Comparison of ENCODE assay signal across 1 cellular context in genomic region chr20:1881240-1881835, GRCh38.
A peak's percentile ranks its signal among the peaks of the same experiment; 100 is the strongest.
TF ChIP-seq lines count a peak whose summit lies in the region.

No MANE protein-coding gene starts in this region.

TF ChIP-seq in HepG2, 621 proteins besides CTCF, POLR2A, EP300 and RAD21 (continued from another document and continues in another):
- TF ChIP-seq GLMP (CRISPR knock-in tag; IDR thresholded peaks at IDR 0.05; ENCODE audit: borderline replicate concordance) = no peak
- TF ChIP-seq MED8 (CRISPR knock-in tag; IDR thresholded peaks at IDR 0.05; ENCODE audit: insufficient replicate concordance) = no peak
- TF ChIP-seq ARNT2 (CRISPR knock-in tag; IDR thresholded peaks at IDR 0.05; ENCODE audit: low read depth) = no peak
- no peak for TF ChIP-seq RFX5 (IDR thresholded peaks at IDR 0.05; ENCODE audit: low read depth, low read length)
- TF ChIP-seq SALL2 (CRISPR knock-in tag; IDR thresholded peaks at IDR 0.05) = no peak
- no peak for TF ChIP-seq SP5 (CRISPR knock-in tag; IDR thresholded peaks at IDR 0.05; ENCODE audit: borderline replicate concordance, low read depth)
- TF ChIP-seq ATAD3A (CRISPR knock-in tag; IDR thresholded peaks at IDR 0.05) = no peak
- TF ChIP-seq ZMYM2 (CRISPR knock-in tag; IDR thresholded peaks at IDR 0.05) = peak; percentile 97
- no peak for TF ChIP-seq KIAA2018 (CRISPR knock-in tag; IDR thresholded peaks at IDR 0.05; ENCODE audit: borderline replicate concordance)
- no peak for TF ChIP-seq ZNF629 (CRISPR knock-in tag; conservative IDR thresholded peaks at IDR 0.05)
- TF ChIP-seq YEATS2 (CRISPR knock-in tag; IDR thresholded peaks at IDR 0.05; ENCODE audit: borderline replicate concordance) = no peak
- TF ChIP-seq ZNF282 (IDR thresholded peaks at IDR 0.05; ENCODE audit: partially characterized antibody) = no peak
- peak; percentile 95 for TF ChIP-seq NR2F2 (IDR thresholded peaks at IDR 0.05; ENCODE audit: borderline replicate concordance, low read depth)
- no peak for TF ChIP-seq CERS6 (CRISPR knock-in tag; IDR thresholded peaks at IDR 0.05)
- no peak for TF ChIP-seq RFX3 (CRISPR knock-in tag; IDR thresholded peaks at IDR 0.05)
- TF ChIP-seq HDAC2 (CRISPR knock-in tag; IDR thresholded peaks at IDR 0.05) = no peak
- no peak for TF ChIP-seq ZNF562 (CRISPR knock-in tag; IDR thresholded peaks at IDR 0.05; ENCODE audit: borderline replicate concordance)
- no peak for TF ChIP-seq E2F5 (CRISPR knock-in tag; conservative IDR thresholded peaks at IDR 0.05)
- no peak for TF ChIP-seq ZNF232 (CRISPR knock-in tag; IDR thresholded peaks at IDR 0.05; ENCODE audit: borderline replicate concordance)
- no peak for TF ChIP-seq ZNF274 (CRISPR knock-in tag; IDR thresholded peaks at IDR 0.05)
- TF ChIP-seq POLR2AphosphoS5 (IDR thresholded peaks at IDR 0.05; ENCODE audit: low read depth, low read length) = no peak
- TF ChIP-seq ZNF616 (CRISPR knock-in tag; IDR thresholded peaks at IDR 0.05; ENCODE audit: low read depth) = no peak
- TF ChIP-seq ARNTL (CRISPR knock-in tag; IDR thresholded peaks at IDR 0.05) = no peak
- TF ChIP-seq NFE2L2 (IDR thresholded peaks at IDR 0.05; ENCODE audit: low read length) = no peak
- TF ChIP-seq ZNF564 (CRISPR knock-in tag; IDR thresholded peaks at IDR 0.05) = no peak
- peak; percentile 83 for TF ChIP-seq HNF4A (CRISPR knock-in tag; IDR thresholded peaks at IDR 0.05)
- no peak for TF ChIP-seq KLF9 (CRISPR knock-in tag; IDR thresholded peaks at IDR 0.05; ENCODE audit: low read depth)
- TF ChIP-seq ZBTB26 (CRISPR knock-in tag; IDR thresholded peaks at IDR 0.05; ENCODE audit: borderline replicate concordance) = no peak
- no peak for TF ChIP-seq ZNF468 (CRISPR knock-in tag; IDR thresholded peaks at IDR 0.05)
- no peak for TF ChIP-seq SNAPC4 (CRISPR knock-in tag; IDR thresholded peaks at IDR 0.05)
- no peak for TF ChIP-seq MYC (CRISPR knock-in tag; IDR thresholded peaks at IDR 0.05; ENCODE audit: borderline replicate concordance)
- TF ChIP-seq NCOR1 (IDR thresholded peaks at IDR 0.05; ENCODE audit: borderline replicate concordance, low read length) = peak; percentile 92
- no peak for TF ChIP-seq FOXO1 (CRISPR knock-in tag; IDR thresholded peaks at IDR 0.05)
- no peak for TF ChIP-seq ZNF713 (CRISPR knock-in tag; IDR thresholded peaks at IDR 0.05)
- TF ChIP-seq MAFK (conservative IDR thresholded peaks at IDR 0.05 in 1 of 2, IDR thresholded peaks at IDR 0.05 in 1 of 2; ENCODE audit: low read length in 2 of 2) = no peak
- no peak for TF ChIP-seq ZNF260 (CRISPR knock-in tag; IDR thresholded peaks at IDR 0.05; ENCODE audit: borderline replicate concordance, low read depth)
- no peak for TF ChIP-seq SAP130 (CRISPR knock-in tag; IDR thresholded peaks at IDR 0.05; ENCODE audit: low read depth)
- TF ChIP-seq HNF1B (CRISPR knock-in tag; IDR thresholded peaks at IDR 0.05) = no peak
- TF ChIP-seq CBX2 (IDR thresholded peaks at IDR 0.05; ENCODE audit: low read depth, low read length) = no peak
- TF ChIP-seq CBX2 (CRISPR knock-in tag; IDR thresholded peaks at IDR 0.05; ENCODE audit: low read depth) = no peak
- TF ChIP-seq ARID2 (CRISPR knock-in tag; IDR thresholded peaks at IDR 0.05; ENCODE audit: borderline replicate concordance) = no peak
- TF ChIP-seq ZNF782 (CRISPR knock-in tag; IDR thresholded peaks at IDR 0.05; ENCODE audit: borderline replicate concordance) = no peak
- TF ChIP-seq ZMYM4 (CRISPR knock-in tag; IDR thresholded peaks at IDR 0.05) = peak; percentile 14; the same call in 1 of the 2 replicates
- TF ChIP-seq MTA1 (CRISPR knock-in tag; IDR thresholded peaks at IDR 0.05; ENCODE audit: borderline replicate concordance) = peak; percentile 59; the same call in 1 of the 2 replicates
- TF ChIP-seq KLF16 (CRISPR knock-in tag; IDR thresholded peaks at IDR 0.05) = no peak
- no peak for TF ChIP-seq GPN1 (CRISPR knock-in tag; IDR thresholded peaks at IDR 0.05; ENCODE audit: borderline replicate concordance)
- no peak for TF ChIP-seq ZNF572 (CRISPR knock-in tag; IDR thresholded peaks at IDR 0.05)
- TF ChIP-seq RAD51 (IDR thresholded peaks at IDR 0.05; ENCODE audit: borderline replicate concordance) = no peak
